In genomic region chr5:150140830-150141229, GRCh38 we compare ENCODE assay signal across 1 cellular context.
TF ChIP-seq lines count a peak whose summit lies in the region.

No MANE protein-coding gene starts in this region.

TF ChIP-seq in K562, 482 proteins besides CTCF, POLR2A, EP300 and RAD21:
- TF ChIP-seq MAX (CRISPR knock-in tag; IDR thresholded peaks at IDR 0.05) (0 out of 2 replicates have a peak, but pooled peaks have one; percentile 45), XRCC4 (IDR thresholded peaks at IDR 0.05; ENCODE audit: extremely low read depth, insufficient read depth, insufficient read length) (no peak), ZNF282 (CRISPR knock-in tag; IDR thresholded peaks at IDR 0.05) (no peak), RFX5 (IDR thresholded peaks at IDR 0.05; ENCODE audit: low read depth, low read length) (no peak), ZBTB26 (CRISPR knock-in tag; IDR thresholded peaks at IDR 0.05) (no peak), NCOR1 (IDR thresholded peaks at IDR 0.05) (no peak)
